11 cellular contexts compared by ENCODE assay signal in genomic region chr16:23734341-23734893, GRCh38. TPM values are rescaled to one million over a fixed set of nuclear protein-coding genes. Genes with fewer than 3 reads are reported as not detected.
DNase-seq lines count a peak whose midpoint lies in the region; ATAC-seq, FAIRE-seq and TF ChIP-seq lines count a peak whose summit lies in the region.
"Not testable (repeated sequence)": the region's sequence is repeated elsewhere in the genome, so short reads cannot be mapped to it uniquely, and the experiment has no call there.
"Had no signal": no experiment of that assay in that cellular context is flagged by ENCODE, and none has a peak within 500 bp of the region (broad histone marks: within the 10 kb centered on the region; RNA-seq: fewer than 3 reads in every experiment).

No MANE protein-coding gene starts in this region.

- not testable (repeated sequence) for H3K9ac ChIP-seq in HCT116 (ENCODE audit: low read length); H1 (replicated peaks in 1 of 4; ENCODE audit: extremely low read depth in 1 of 4, low read depth in 3 of 4, low read length in 3 of 4)
- H3K9ac ChIP-seq in SK-N-MC (ENCODE audit: insufficient read length): peak overlapping the region; percentile 37

- not testable (repeated sequence) for H3K4me3 ChIP-seq in HCT116 (replicated peaks in 1 of 2; ENCODE audit: low read depth in 1 of 2, low read length in 2 of 2); SK-N-MC; H1 (ENCODE audit: extremely low read depth in 1 of 4, insufficient read depth in 2 of 4, low read depth in 3 of 4, low read length in 4 of 4); thyroid gland (replicated peaks in 1 of 3)

- not testable (repeated sequence) for H4K8ac ChIP-seq in H1 (ENCODE audit: extremely low read depth, insufficient read depth, low read length)

- not testable (repeated sequence) for H3K27ac ChIP-seq in HCT116 (ENCODE audit: low read depth, low read length); H1 (ENCODE audit: low read depth, low read length); thyroid gland
- H3K27ac ChIP-seq in SK-N-MC: peak overlapping the region; percentile 86

- not testable (repeated sequence) for ATAC-seq in HCT116

- H3K18ac ChIP-seq in H1 (ENCODE audit: extremely low read depth, low read length): not testable (repeated sequence)

- not testable (repeated sequence) for H3K56ac ChIP-seq in H1 (replicated peaks; ENCODE audit: insufficient read length, low read depth, low read length)

- RAD21 ChIA-PET in HCT116 (lab: Charles Lee; ENCODE audit: low non-redundant PET in 1 of 2, low total read pairs in 2 of 2, uncharacterized antibody in 2 of 2, unreplicated experiment in 2 of 2): not testable (repeated sequence)

- BruUV-seq in HCT116 (replicated peaks; lab: Mats Ljungman, UMichigan): not testable (repeated sequence)

- H3K9me3 ChIP-seq in HCT116 (ENCODE audit: control insufficient read depth in 1 of 2, insufficient read depth in 1 of 2, low read depth in 1 of 2, low read length in 2 of 2); SK-N-MC (ENCODE audit: low read depth, low read length); H1 (ENCODE audit: insufficient read depth in 2 of 2, low read depth in 1 of 2, low read length in 1 of 2); thyroid gland: not testable (repeated sequence)

- H2BK15ac ChIP-seq in H1 (ENCODE audit: low read length): not testable (repeated sequence)

- H3K9me2 ChIP-seq in HCT116 (ENCODE audit: insufficient read depth): not testable (repeated sequence)

- H3K36me3 ChIP-seq in HCT116 (ENCODE audit: control insufficient read depth in 1 of 2, insufficient read depth in 2 of 2, low read length in 2 of 2); SK-N-MC (ENCODE audit: insufficient read depth, low read length); H1 (ENCODE audit: control insufficient read depth in 2 of 4, insufficient read depth in 4 of 4, low read length in 3 of 4); thyroid gland: not testable (repeated sequence)

- not testable (repeated sequence) for H2BK5ac ChIP-seq in H1 (ENCODE audit: low read depth, low read length)

- not testable (repeated sequence) for H4K91ac ChIP-seq in H1 (replicated peaks; ENCODE audit: insufficient read length, low read length)

- 0 out of 2 replicates have a peak overlapping the region, but pooled peaks have one; percentile 27 for H2BK12ac ChIP-seq in H1 (ENCODE audit: low read depth, low read length)

- not testable (repeated sequence) for H3K4me2 ChIP-seq in HCT116 (ENCODE audit: low read length); H1 (ENCODE audit: insufficient read depth in 1 of 2, low read depth in 2 of 2, low read length in 2 of 2)

- TF ChIP-seq EP300 in H1 (IDR thresholded peaks at IDR 0.05; ENCODE audit: borderline replicate concordance in 1 of 2, low read depth in 2 of 2, low read length in 2 of 2): not testable (repeated sequence)

- not testable (repeated sequence) for TF ChIP-seq RAD21 in HCT116 (IDR thresholded peaks at IDR 0.05; ENCODE audit: low read depth); H1 (IDR thresholded peaks at IDR 0.05 in 1 of 2, conservative IDR thresholded peaks at IDR 0.05 in 1 of 2; ENCODE audit: low read depth in 2 of 2, low read length in 2 of 2)

- H4K5ac ChIP-seq in H1 (ENCODE audit: insufficient read length, low read depth, low read length): not testable (repeated sequence)

- 93% methylated on average over 15 of the region's 15 CpGs; no CpG with 5 or more reads in 1 of the 2 experiments for WGBS in H1 (ENCODE audit: extremely low coverage in 1 of 2, insufficient coverage in 1 of 2, insufficient read length in 1 of 2, insufficient replicate concordance in 2 of 2, low coverage in 1 of 2, low lambda C conversion rate in 2 of 2, missing lambda C conversion rate in 1 of 2), 2 experiments
- WGBS in thyroid gland, 2 donors: 53 to 63% methylated on average over 12 to 15 of the region's 15 CpGs

- not testable (repeated sequence) for H3K23ac ChIP-seq in H1 (ENCODE audit: insufficient read length)

- not testable (repeated sequence) for H2AK5ac ChIP-seq in H1 (ENCODE audit: low read depth, low read length)

- H3K4me1 ChIP-seq in HCT116 (ENCODE audit: control insufficient read depth in 1 of 2, insufficient read depth in 2 of 2, low read length in 2 of 2); H1 (replicated peaks in 1 of 4; ENCODE audit: control insufficient read depth in 3 of 4, insufficient read depth in 4 of 4, low read length in 3 of 4); thyroid gland: not testable (repeated sequence)

- FAIRE-seq in H1 (lab: Jason Lieb, UNC): not testable (repeated sequence)

- H3K79me2 ChIP-seq in HCT116 (ENCODE audit: insufficient read depth, low read length); H1 (ENCODE audit: control insufficient read depth in 1 of 2, insufficient read depth in 2 of 2, low read length in 2 of 2): not testable (repeated sequence)

- H3K23me2 ChIP-seq in H1 (ENCODE audit: low read depth, low read length): not testable (repeated sequence)

- POLR2A ChIA-PET in HCT116 (lab: Charles Lee): not testable (repeated sequence)
- POLR2A ChIA-PET in H1 (lab: Charles Lee; ENCODE audit: partially characterized antibody): interaction anchor here (1.0 kb wide), 2 partner anchors 21 to 53 kb away, joined by 3 read pairs; partner anchors contain the start of gene ERN2

- not testable (repeated sequence) for TF ChIP-seq CTCF in HCT116 (IDR thresholded peaks at IDR 0.05 in 2 of 3, conservative IDR thresholded peaks at IDR 0.05 in 1 of 3; ENCODE audit: borderline replicate concordance in 1 of 3, insufficient read depth in 1 of 3, low read depth in 2 of 3, low read length in 2 of 3); H1 (IDR thresholded peaks at IDR 0.05; ENCODE audit: control extremely low read depth in 1 of 3, insufficient read depth in 1 of 3, low read depth in 1 of 3, low read length in 3 of 3); thyroid gland (IDR thresholded peaks at IDR 0.05)

- intact Hi-C loops in HCT116 (cut with micrococcal nuclease); thyroid gland (cut with DNase I): not testable (repeated sequence)

- not testable (repeated sequence) for H3K4ac ChIP-seq in H1 (replicated peaks; ENCODE audit: insufficient read length, low read depth, low read length)

- not testable (repeated sequence) for H3K79me1 ChIP-seq in H1 (ENCODE audit: low read depth, low read length)

- CTCF ChIA-PET in HCT116 (lab: Charles Lee) (interaction anchor here (1.1 kb wide), 1 partner anchor 276 kb away, joined by 3 read pairs; no protein-coding TSS in a partner anchor), H1 (lab: Charles Lee; ENCODE audit: partially characterized antibody) (interaction anchor here (0.6 to 6.7 kb wide), 8 partner anchors 10 to 303 kb away, joined by 3 to 42 read pairs (median 4); no protein-coding TSS in a partner anchor)

- H2AFZ ChIP-seq in HCT116 (ENCODE audit: low read depth, low read length, poor library complexity, severe bottlenecking): peak overlapping the region; percentile 64
- not testable (repeated sequence) for H2AFZ ChIP-seq in H1 (ENCODE audit: low read length)

- TF ChIP-seq POLR2A in HCT116 (IDR thresholded peaks at IDR 0.05; ENCODE audit: borderline replicate concordance, extremely low read depth, insufficient read depth, insufficient read length); H1 (IDR thresholded peaks at IDR 0.05; ENCODE audit: control extremely low read depth in 1 of 2, low read depth in 2 of 2, low read length in 2 of 2); thyroid gland (IDR thresholded peaks at IDR 0.05): not testable (repeated sequence)

- H3K27me3 ChIP-seq in HCT116 (ENCODE audit: insufficient read depth, low read length); H1 (replicated peaks in 1 of 4; ENCODE audit: control insufficient read depth in 3 of 4, extremely low read depth in 1 of 4, insufficient read depth in 3 of 4, low read length in 3 of 4); thyroid gland: not testable (repeated sequence)

- DNase-seq in HCT116 (ENCODE audit: low read depth, low spot score); SK-N-MC (ENCODE audit: low read depth, low spot score); H1 (ENCODE audit: low read depth in 1 of 2, low spot score in 2 of 2): not testable (repeated sequence)
- DNase-seq in NCI-H2029 treated with DMSO at 0.1 percent for 48 hours (lab: John Stamatoyannopoulos, UW): peak; percentile 2
- DNase-seq in mesenteric fat pad (ENCODE audit: low spot score): peak; percentile 69
- DNase-seq in thyroid gland: peak; percentile 30 to 37

- H2BK120ac ChIP-seq in H1 (replicated peaks; ENCODE audit: low read depth, low read length): not testable (repeated sequence)

- not testable (repeated sequence) for H3K14ac ChIP-seq in H1 (ENCODE audit: insufficient read length)

- H2BK20ac ChIP-seq in H1 (ENCODE audit: low read length): not testable (repeated sequence)

- not testable (repeated sequence) for H4K20me1 ChIP-seq in HCT116 (ENCODE audit: insufficient read depth); H1 (replicated peaks in 1 of 2; ENCODE audit: control insufficient read depth in 1 of 2, insufficient read depth in 2 of 2, low read length in 2 of 2)

RNA-seq across cellular contexts. Expression of gene CHP2, which starts 20.4 kb away (rescaled TPM):
- total RNA-seq in HCT116 (2021; ENCODE audit: unreplicated experiment) (not detected), mesenteric fat pad (0.22 TPM), thyroid gland (not detected)
- not detected in 2 replicates for polyA plus RNA-seq in HCT116 (2012)
- 1.6 and 1.7 TPM in 2 replicates for total RNA-seq in H1 (2021; fragmentation: NEBNext Ultra II Directional; extraction: Animal tissue kit (Norgen Biotek cat#: 25700))
- polyA plus RNA-seq in H1 (2011; rRNA removed): 1.3 and 2.6 TPM in 2 replicates
- polyA plus RNA-seq in H1 (2011; cell fraction: cytosol; rRNA removed): 2.6 TPM
- 2.0 TPM for polyA plus RNA-seq in H1 (2011; cell fraction: nucleus; rRNA removed)
- polyA plus RNA-seq in H1 (2012, experiment 1 of 2): 2.9 to 4.5 TPM (median 3.9 TPM) in 4 replicates
- 1.1 TPM for polyA plus RNA-seq in H1 (2012, experiment 2 of 2)
- 0.99 TPM for polyA plus RNA-seq in H1 (2013, experiment 1 of 2)
- 1.1 TPM for polyA plus RNA-seq in H1 (2013, experiment 2 of 2)
- 2.4 and 2.7 TPM in 2 replicates for polyA minus RNA-seq in H1 (2011; rRNA and poly(A)+ RNA removed)
- polyA minus RNA-seq in H1 (2011; cell fraction: cytosol; rRNA and poly(A)+ RNA removed): 1.4 TPM
- 1.5 TPM for polyA minus RNA-seq in H1 (2011; cell fraction: nucleus; rRNA and poly(A)+ RNA removed)
- total RNA-seq: A172; CD4-positive, CD25-positive, alpha-beta regulatory T cell; CD8-positive, alpha-beta memory T cell; G401 had no signal
- polyA plus RNA-seq: CD4-positive, CD25-positive, alpha-beta regulatory T cell; CD8-positive, alpha-beta memory T cell; IgD-negative memory B cell had no signal

RNA-seq across cellular contexts. Expression of gene ERN2, which starts 21.4 kb away (rescaled TPM):
- total RNA-seq in HCT116 (2021; ENCODE audit: unreplicated experiment) (0.47 TPM), mesenteric fat pad (1.9 TPM), thyroid gland (not detected)
- 0.25 and 0.54 TPM in 2 replicates for polyA plus RNA-seq in HCT116 (2012)
- 1.7 and 2.4 TPM in 2 replicates for total RNA-seq in H1 (2021; fragmentation: NEBNext Ultra II Directional; extraction: Animal tissue kit (Norgen Biotek cat#: 25700))
- polyA plus RNA-seq in H1 (2011; rRNA removed): 4.4 and 6.1 TPM in 2 replicates
- polyA plus RNA-seq in H1 (2011; cell fraction: cytosol; rRNA removed): 5.1 TPM
- polyA plus RNA-seq in H1 (2011; cell fraction: nucleus; rRNA removed): 11.3 TPM
- polyA plus RNA-seq in H1 (2012, experiment 1 of 2): 1.6 to 3.0 TPM (median 2.4 TPM) in 4 replicates
- 0.96 TPM for polyA plus RNA-seq in H1 (2012, experiment 2 of 2)
- polyA plus RNA-seq in H1 (2013, experiment 1 of 2): 1.0 TPM
- 1.5 TPM for polyA plus RNA-seq in H1 (2013, experiment 2 of 2)
- 5.1 and 5.3 TPM in 2 replicates for polyA minus RNA-seq in H1 (2011; rRNA and poly(A)+ RNA removed)
- polyA minus RNA-seq in H1 (2011; cell fraction: cytosol; rRNA and poly(A)+ RNA removed): 2.3 TPM
- polyA minus RNA-seq in H1 (2011; cell fraction: nucleus; rRNA and poly(A)+ RNA removed): 16.1 TPM
- total RNA-seq: A172; CD4-positive, CD25-positive, alpha-beta regulatory T cell; CD8-positive, alpha-beta memory T cell had no signal
- polyA plus RNA-seq: CD4-positive, CD25-positive, alpha-beta regulatory T cell; CD8-positive, alpha-beta memory T cell; IgD-negative memory B cell had no signal

RNA-seq across cellular contexts. Expression of gene PLK1, which starts 55.7 kb away (rescaled TPM):
- total RNA-seq in HCT116 (2021; ENCODE audit: unreplicated experiment) (144 TPM), mesenteric fat pad (1.2 TPM), thyroid gland (1 to 10 TPM in 3 of 4 donors, under 1 TPM in 1; 0.88 to 2.7 (median 1.6) TPM)
- 214 and 224 TPM in 2 replicates for polyA plus RNA-seq in HCT116 (2012)
- 135 and 139 TPM in 2 replicates for total RNA-seq in H1 (2021; fragmentation: NEBNext Ultra II Directional; extraction: Animal tissue kit (Norgen Biotek cat#: 25700))
- polyA plus RNA-seq in H1 (2011; rRNA removed): 127 and 219 TPM in 2 replicates
- 101 TPM for polyA plus RNA-seq in H1 (2011; cell fraction: cytosol; rRNA removed)
- polyA plus RNA-seq in H1 (2011; cell fraction: nucleus; rRNA removed): 175 TPM
- polyA plus RNA-seq in H1 (2012, experiment 1 of 2): 128 to 149 TPM (median 143 TPM) in 4 replicates
- polyA plus RNA-seq in H1 (2012, experiment 2 of 2): 158 TPM
- polyA plus RNA-seq in H1 (2013, experiment 1 of 2): 111 TPM
- polyA plus RNA-seq in H1 (2013, experiment 2 of 2): 108 TPM
- 76.3 and 122 TPM in 2 replicates for polyA minus RNA-seq in H1 (2011; rRNA and poly(A)+ RNA removed)
- 86.4 TPM for polyA minus RNA-seq in H1 (2011; cell fraction: cytosol; rRNA and poly(A)+ RNA removed)
- polyA minus RNA-seq in H1 (2011; cell fraction: nucleus; rRNA and poly(A)+ RNA removed): 48.3 TPM

Comparison
In these comparisons a context has a peak if more than half of its experiments do, and no peak if none do; other contexts are left out.
1. RNA of gene PLK1, which starts 55.7 kb away (total RNA-seq): 144 TPM in HCT116 (single experiment) and 135 to 139 TPM in H1; 0.88 to 2.7 TPM in thyroid gland and 1.2 TPM in mesenteric fat pad (single experiment); every median in the first group is over 10 times any median in the second.